In genomic region chr2:72539145-72539552, GRCh38 we compare ENCODE assay signal across 12 cellular contexts.
DNase-seq lines count a peak whose midpoint lies in the region; TF ChIP-seq lines count a peak whose summit lies in the region.
"Had no signal": no experiment of that assay in that cellular context is flagged by ENCODE, and none has a peak within 500 bp of the region (broad histone marks: within the 10 kb centered on the region; RNA-seq: fewer than 3 reads in every experiment).

No MANE protein-coding gene starts in this region.

- DNase-seq in AG08395 (ENCODE audit: low spot score): peak; percentile 46
- DNase-seq in HFFc6: peak; percentile 41
- peak; percentile 88 for DNase-seq in brain pericyte (ENCODE audit: low read depth, low spot score)
- DNase-seq in kidney tubule cell (ENCODE audit: low spot score): peak; percentile 53
- no peak for DNase-seq in SKM-1 treated with dmso at 0.1 percent for 144 hours (lab: John Stamatoyannopoulos, UW; ENCODE audit: unreplicated experiment)
- DNase-seq in NCI-H1105 treated with DMSO at 0.1 percent for 48 hours (lab: John Stamatoyannopoulos, UW): no peak
- no peak for DNase-seq in immature natural killer cell
- no peak for DNase-seq in dermis blood vessel endothelial cell
- DNase-seq: activated naive CD4-positive, alpha-beta T cell treated with anti-CD3 and anti-CD28 coated beads, Interleukin-2, amount 10 ng/mL, durations not matched to agents 7 days and 5 days; stimulated activated CD4-positive, alpha-beta T cell treated with anti-CD3 and anti-CD28 coated beads, Interleukin-2, amount 100 ng/mL, for 48 hours had no signal

- H3K36me3 Mint-ChIP-seq in HFFc6 (ENCODE audit: low read depth) (no peaks in the 10 kb centered on the region), immature natural killer cell (peaks cover 0 to 5% (median 4%) of the 10 kb centered on the region in 3 donors)
- H3K36me3 Mint-ChIP-seq: activated naive CD4-positive, alpha-beta T cell treated with anti-CD3 and anti-CD28 coated beads, Interleukin-2, amount 10 ng/mL, durations not matched to agents 7 days and 5 days had no signal

- H3K4me1 Mint-ChIP-seq in HFFc6 (ENCODE audit: low read depth): peaks cover 14% of the 10 kb centered on the region
- peaks cover 0 to 6% of the 10 kb centered on the region in 2 donors for H3K4me1 Mint-ChIP-seq in immature natural killer cell
- H3K4me1 Mint-ChIP-seq: activated naive CD4-positive, alpha-beta T cell treated with anti-CD3 and anti-CD28 coated beads, Interleukin-2, amount 10 ng/mL, durations not matched to agents 7 days and 5 days; stimulated activated memory B cell treated with anti-CD40 and anti-IgM and Interleukin-4, amounts not matched to agents 10 μg/mL and 1 μg/mL and 100 μg/mL, for 72 hours had no signal

- TF ChIP-seq CTCF in HFFc6 (IDR thresholded peaks at IDR 0.05): no peak

- no peak overlapping the region for H3K4me3 Mint-ChIP-seq in HFFc6
- H3K4me3 Mint-ChIP-seq in immature natural killer cell: no peak overlapping the region
- H3K4me3 Mint-ChIP-seq: activated naive CD4-positive, alpha-beta T cell treated with anti-CD3 and anti-CD28 coated beads, Interleukin-2, amount 10 ng/mL, durations not matched to agents 7 days and 5 days; dendritic cell treated with granulocyte-macrophage colony-stimulating factor and Interleukin-4, amounts not matched to agents 40 ng/mL and 50 ng/mL, for 4 days; stimulated activated memory B cell treated with anti-CD40 and anti-IgM and Interleukin-4, amounts not matched to agents 10 μg/mL and 1 μg/mL and 100 μg/mL, for 72 hours had no signal

- H3K9me3 Mint-ChIP-seq in HFFc6 (no peaks in the 10 kb centered on the region), immature natural killer cell (peaks cover 0 to 2% (median 0%) of the 10 kb centered on the region in 6 donors)
- H3K9me3 Mint-ChIP-seq: activated naive CD4-positive, alpha-beta T cell treated with anti-CD3 and anti-CD28 coated beads, Interleukin-2, amount 10 ng/mL, durations not matched to agents 7 days and 5 days; dendritic cell treated with granulocyte-macrophage colony-stimulating factor and Interleukin-4, amounts not matched to agents 40 ng/mL and 50 ng/mL, for 4 days had no signal

- H3K27me3 Mint-ChIP-seq in HFFc6 (ENCODE audit: insufficient read depth): no peaks in the 10 kb centered on the region
- peaks cover 0 to 2% (median 0%) of the 10 kb centered on the region in 3 donors for H3K27me3 Mint-ChIP-seq in immature natural killer cell (ENCODE audit: low read depth in 3 of 3)
- H3K27me3 Mint-ChIP-seq: activated naive CD4-positive, alpha-beta T cell treated with anti-CD3 and anti-CD28 coated beads, Interleukin-2, amount 10 ng/mL, durations not matched to agents 7 days and 5 days; dendritic cell treated with granulocyte-macrophage colony-stimulating factor and Interleukin-4, amounts not matched to agents 40 ng/mL and 50 ng/mL, for 4 days; stimulated activated memory B cell treated with anti-CD40 and anti-IgM and Interleukin-4, amounts not matched to agents 10 μg/mL and 1 μg/mL and 100 μg/mL, for 72 hours had no signal

- peak overlapping the region; percentile 68 for H3K27ac Mint-ChIP-seq in HFFc6
- H3K27ac Mint-ChIP-seq in immature natural killer cell: no peak overlapping the region
- H3K27ac Mint-ChIP-seq: activated naive CD4-positive, alpha-beta T cell treated with anti-CD3 and anti-CD28 coated beads, Interleukin-2, amount 10 ng/mL, durations not matched to agents 7 days and 5 days; dendritic cell treated with granulocyte-macrophage colony-stimulating factor and Interleukin-4, amounts not matched to agents 40 ng/mL and 50 ng/mL, for 4 days; stimulated activated memory B cell treated with anti-CD40 and anti-IgM and Interleukin-4, amounts not matched to agents 10 μg/mL and 1 μg/mL and 100 μg/mL, for 72 hours had no signal

Comparison
In these comparisons a context has a peak if more than half of its experiments do, and no peak if none do; other contexts are left out.
1. DNase-seq: peak in AG08395 (single experiment), HFFc6 (single experiment), brain pericyte (single experiment) and kidney tubule cell (single experiment); none in SKM-1 treated with dmso at 0.1 percent for 144 hours (single experiment), NCI-H1105 treated with DMSO at 0.1 percent for 48 hours (single experiment), immature natural killer cell (0 of 3) and dermis blood vessel endothelial cell (single experiment).